1 cellular context compared by ENCODE assay signal in the genomic region with DNA sequence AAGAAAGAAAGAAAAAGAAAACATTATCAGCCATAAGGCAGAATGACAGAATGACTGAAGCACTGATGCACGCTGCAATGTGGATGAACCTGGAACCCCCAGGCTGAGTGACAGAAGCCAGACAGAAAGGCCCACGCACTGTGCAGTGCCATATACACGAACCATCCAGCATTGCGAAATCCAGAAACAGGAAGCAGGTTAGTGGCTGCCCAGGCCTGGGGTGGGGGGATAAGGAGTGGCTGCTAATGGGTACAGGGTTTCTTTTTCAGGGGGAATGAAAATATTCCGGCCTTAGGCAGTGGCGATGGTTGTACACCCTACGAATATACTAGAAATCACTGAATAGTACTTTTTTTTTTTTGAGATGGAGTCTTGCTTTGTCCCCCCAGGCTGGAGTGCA.
TF ChIP-seq lines count a peak whose summit lies in the region.

No MANE protein-coding gene starts in this region.

TF ChIP-seq in WTC11, 78 proteins besides CTCF, POLR2A, EP300 and RAD21:
- TF ChIP-seq MAX (CRISPR knock-in tag; IDR thresholded peaks at IDR 0.05): no peak
- TF ChIP-seq, protein P1, sequence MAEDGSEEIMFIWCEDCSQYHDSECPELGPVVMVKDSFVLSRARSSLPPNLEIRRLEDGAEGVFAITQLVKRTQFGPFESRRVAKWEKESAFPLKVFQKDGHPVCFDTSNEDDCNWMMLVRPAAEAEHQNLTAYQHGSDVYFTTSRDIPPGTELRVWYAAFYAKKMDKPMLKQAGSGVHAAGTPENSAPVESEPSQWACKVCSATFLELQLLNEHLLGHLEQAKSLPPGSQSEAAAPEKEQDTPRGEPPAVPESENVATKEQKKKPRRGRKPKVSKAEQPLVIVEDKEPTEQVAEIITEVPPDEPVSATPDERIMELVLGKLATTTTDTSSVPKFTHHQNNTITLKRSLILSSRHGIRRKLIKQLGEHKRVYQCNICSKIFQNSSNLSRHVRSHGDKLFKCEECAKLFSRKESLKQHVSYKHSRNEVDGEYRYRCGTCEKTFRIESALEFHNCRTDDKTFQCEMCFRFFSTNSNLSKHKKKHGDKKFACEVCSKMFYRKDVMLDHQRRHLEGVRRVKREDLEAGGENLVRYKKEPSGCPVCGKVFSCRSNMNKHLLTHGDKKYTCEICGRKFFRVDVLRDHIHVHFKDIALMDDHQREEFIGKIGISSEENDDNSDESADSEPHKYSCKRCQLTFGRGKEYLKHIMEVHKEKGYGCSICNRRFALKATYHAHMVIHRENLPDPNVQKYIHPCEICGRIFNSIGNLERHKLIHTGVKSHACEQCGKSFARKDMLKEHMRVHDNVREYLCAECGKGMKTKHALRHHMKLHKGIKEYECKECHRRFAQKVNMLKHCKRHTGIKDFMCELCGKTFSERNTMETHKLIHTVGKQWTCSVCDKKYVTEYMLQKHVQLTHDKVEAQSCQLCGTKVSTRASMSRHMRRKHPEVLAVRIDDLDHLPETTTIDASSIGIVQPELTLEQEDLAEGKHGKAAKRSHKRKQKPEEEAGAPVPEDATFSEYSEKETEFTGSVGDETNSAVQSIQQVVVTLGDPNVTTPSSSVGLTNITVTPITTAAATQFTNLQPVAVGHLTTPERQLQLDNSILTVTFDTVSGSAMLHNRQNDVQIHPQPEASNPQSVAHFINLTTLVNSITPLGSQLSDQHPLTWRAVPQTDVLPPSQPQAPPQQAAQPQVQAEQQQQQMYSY (CRISPR knock-in tag; IDR thresholded peaks at IDR 0.05): no peak
